Comparison of ENCODE assay signal across 8 cellular contexts in the genomic region with DNA sequence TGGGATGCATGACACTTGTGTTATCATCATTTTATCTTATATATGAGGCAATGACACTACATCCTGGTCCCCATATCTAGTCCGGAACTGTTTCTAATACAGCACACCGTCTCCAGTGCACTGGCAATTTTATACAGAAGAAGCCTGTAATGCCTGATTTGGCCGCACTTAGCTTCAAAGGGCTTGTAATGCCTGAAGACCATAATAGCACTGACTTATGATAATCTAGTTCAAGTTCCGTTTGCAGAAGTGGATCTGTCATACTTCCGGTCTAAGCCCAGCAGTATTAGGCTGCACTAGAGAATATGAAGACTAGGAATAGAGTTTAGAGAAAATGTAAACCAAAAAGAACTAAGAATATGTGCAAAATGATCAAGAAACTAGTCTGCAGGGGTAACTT. TPM values are rescaled to one million over a fixed set of nuclear protein-coding genes. Genes with fewer than 3 reads are reported as not detected.
A peak's percentile ranks its signal among the peaks of the same experiment; 100 is the strongest.
DNase-seq lines count a peak whose midpoint lies in the region; ATAC-seq and TF ChIP-seq lines count a peak whose summit lies in the region.

No MANE protein-coding gene starts in this region.

- peaks cover 9% of the 10 kb centered on the region for H3K27me3 Mint-ChIP-seq in GM23338 (ENCODE audit: insufficient read depth, low read depth, poor library complexity)
- H3K27me3 Mint-ChIP-seq in neural progenitor cell (ENCODE audit: insufficient read depth, low read depth) = peaks cover 3% of the 10 kb centered on the region

- H3K27me3 ChIP-seq in GM23338 (ENCODE audit: insufficient read depth) (peaks cover 12% of the 10 kb centered on the region), SU-DHL-6 (ENCODE audit: low read length) (no peaks in the 10 kb centered on the region), neural progenitor cell (no peaks in the 10 kb centered on the region)

- H4K20me1 ChIP-seq in GM23338 (replicated peaks; ENCODE audit: insufficient read depth) (peaks cover 15% of the 10 kb centered on the region), SU-DHL-6 (ENCODE audit: low read depth, low read length) (peaks cover 23% of the 10 kb centered on the region), neural progenitor cell (ENCODE audit: low read depth) (peaks cover 37% of the 10 kb centered on the region)

- H3K27ac Mint-ChIP-seq in GM23338 = peak overlapping the region; percentile 98; the same call in 1 of the 2 replicates
- no peak overlapping the region for H3K27ac Mint-ChIP-seq in neural progenitor cell

- H3K36me3 ChIP-seq in GM23338 (ENCODE audit: insufficient read depth) (no peaks in the 10 kb centered on the region), SU-DHL-6 (ENCODE audit: low read length) (peaks cover 12% of the 10 kb centered on the region; the same call in 1 of the 2 replicates), neural progenitor cell (no peaks in the 10 kb centered on the region)

- H2AFZ ChIP-seq in GM23338 (no peak overlapping the region), SU-DHL-6 (ENCODE audit: low read depth, low read length, severe bottlenecking) (no peak overlapping the region), neural progenitor cell (replicated peaks) (no peak overlapping the region)

- peak overlapping the region; percentile 81 for H3K4me2 ChIP-seq in GM23338
- H3K4me2 ChIP-seq in SU-DHL-6 (ENCODE audit: low read depth, low read length, poor library complexity, severe bottlenecking) = peak overlapping the region; percentile 84
- peak overlapping the region; percentile 90 for H3K4me2 ChIP-seq in neural progenitor cell

- H3K9me3 Mint-ChIP-seq in GM23338 = no peaks in the 10 kb centered on the region
- no peaks in the 10 kb centered on the region for H3K9me3 Mint-ChIP-seq in neural progenitor cell

- H3K27ac ChIP-seq in GM23338 (ENCODE audit: low read depth) (no peak overlapping the region), SU-DHL-6 (ENCODE audit: low read depth, low read length) (peak overlapping the region; percentile 78), neural progenitor cell (no peak overlapping the region)

- H3K9ac ChIP-seq in SU-DHL-6 (ENCODE audit: low read length) (peak overlapping the region; percentile 93), neural progenitor cell (peak overlapping the region; percentile 90)

- peak; percentile 84 for DNase-seq in CD1c-positive myeloid dendritic cell (ENCODE audit: extremely low spot score)
- DNase-seq in GM23338 (ENCODE audit: low spot score) = no peak
- DNase-seq in epithelial cell of esophagus (ENCODE audit: low read depth) = peak; percentile 30
- no peak for DNase-seq in neural progenitor cell (ENCODE audit: low spot score)
- DNase-seq in NCI-H2171 (lab: John Stamatoyannopoulos, UW) = no peak
- DNase-seq in NCI-H2029 treated with DMSO at 0.1 percent for 48 hours (lab: John Stamatoyannopoulos, UW) = no peak
- DNase-seq in activated CD8-positive, alpha-beta memory T cell treated with anti-CD3 and anti-CD28 coated beads for 24 hours = no peak

- H3K4me1 ChIP-seq in GM23338 (ENCODE audit: insufficient read depth) (no peaks in the 10 kb centered on the region; the same call in 1 of the 2 replicates), neural progenitor cell (peaks cover 8% of the 10 kb centered on the region)

- ATAC-seq in GM23338 = no peak

- H3K4me1 Mint-ChIP-seq in GM23338 (peaks cover 12% of the 10 kb centered on the region), neural progenitor cell (peaks cover 18% of the 10 kb centered on the region)

- H3K79me2 ChIP-seq in GM23338 (replicated peaks; ENCODE audit: insufficient read depth) (peaks cover 61% of the 10 kb centered on the region), SU-DHL-6 (ENCODE audit: insufficient read depth, low read length) (peaks cover 63% of the 10 kb centered on the region), neural progenitor cell (ENCODE audit: low read depth) (peaks cover 62% of the 10 kb centered on the region)

- H3K36me3 Mint-ChIP-seq in GM23338 (ENCODE audit: low read depth) (peaks cover 6% of the 10 kb centered on the region), neural progenitor cell (peaks cover 8% of the 10 kb centered on the region)

- H3K9me3 ChIP-seq in SU-DHL-6 (ENCODE audit: insufficient read depth, low read length) (no peaks in the 10 kb centered on the region), neural progenitor cell (ENCODE audit: low read depth) (no peaks in the 10 kb centered on the region)

- no peak for TF ChIP-seq CTCF in GM23338 (conservative IDR thresholded peaks at IDR 0.05; ENCODE audit: low read depth in 2 of 2)
- no peak for TF ChIP-seq CTCF in SU-DHL-6 (IDR thresholded peaks at IDR 0.05; ENCODE audit: insufficient read depth, low read length, poor library complexity, severe bottlenecking)
- TF ChIP-seq CTCF in epithelial cell of esophagus (IDR thresholded peaks at IDR 0.05; ENCODE audit: insufficient read depth, low read depth, low read length, missing control alignments) = no peak
- no peak for TF ChIP-seq CTCF in neural progenitor cell (IDR thresholded peaks at IDR 0.05)

- H3K4me3 Mint-ChIP-seq in GM23338 = peak overlapping the region; percentile 97
- peak overlapping the region; percentile 99 for H3K4me3 Mint-ChIP-seq in neural progenitor cell

- H3F3A ChIP-seq in GM23338 (replicated peaks; ENCODE audit: low read depth) (no peaks in the 10 kb centered on the region), SU-DHL-6 (ENCODE audit: insufficient read depth) (peaks cover 38% of the 10 kb centered on the region), neural progenitor cell (ENCODE audit: low read depth) (peaks cover 22% of the 10 kb centered on the region)

- H3K9me2 ChIP-seq in GM23338 (ENCODE audit: insufficient read depth) (no peaks in the 10 kb centered on the region), SU-DHL-6 (replicated peaks; ENCODE audit: insufficient read depth, low read length) (no peaks in the 10 kb centered on the region)

- H3K4me3 ChIP-seq in GM23338 = peak overlapping the region; percentile 66
- H3K4me3 ChIP-seq in SU-DHL-6 (ENCODE audit: insufficient read depth, low read length, poor library complexity, severe bottlenecking) = peak overlapping the region; percentile 89
- peak overlapping the region; percentile 81 for H3K4me3 ChIP-seq in epithelial cell of esophagus (ENCODE audit: low read length)
- H3K4me3 ChIP-seq in neural progenitor cell = peak overlapping the region; percentile 88

TF ChIP-seq in GM23338, 12 proteins besides CTCF, POLR2A, EP300 and RAD21:
- no peak for TF ChIP-seq NANOG (IDR thresholded peaks at IDR 0.05; ENCODE audit: borderline replicate concordance)
- TF ChIP-seq, protein P1, sequence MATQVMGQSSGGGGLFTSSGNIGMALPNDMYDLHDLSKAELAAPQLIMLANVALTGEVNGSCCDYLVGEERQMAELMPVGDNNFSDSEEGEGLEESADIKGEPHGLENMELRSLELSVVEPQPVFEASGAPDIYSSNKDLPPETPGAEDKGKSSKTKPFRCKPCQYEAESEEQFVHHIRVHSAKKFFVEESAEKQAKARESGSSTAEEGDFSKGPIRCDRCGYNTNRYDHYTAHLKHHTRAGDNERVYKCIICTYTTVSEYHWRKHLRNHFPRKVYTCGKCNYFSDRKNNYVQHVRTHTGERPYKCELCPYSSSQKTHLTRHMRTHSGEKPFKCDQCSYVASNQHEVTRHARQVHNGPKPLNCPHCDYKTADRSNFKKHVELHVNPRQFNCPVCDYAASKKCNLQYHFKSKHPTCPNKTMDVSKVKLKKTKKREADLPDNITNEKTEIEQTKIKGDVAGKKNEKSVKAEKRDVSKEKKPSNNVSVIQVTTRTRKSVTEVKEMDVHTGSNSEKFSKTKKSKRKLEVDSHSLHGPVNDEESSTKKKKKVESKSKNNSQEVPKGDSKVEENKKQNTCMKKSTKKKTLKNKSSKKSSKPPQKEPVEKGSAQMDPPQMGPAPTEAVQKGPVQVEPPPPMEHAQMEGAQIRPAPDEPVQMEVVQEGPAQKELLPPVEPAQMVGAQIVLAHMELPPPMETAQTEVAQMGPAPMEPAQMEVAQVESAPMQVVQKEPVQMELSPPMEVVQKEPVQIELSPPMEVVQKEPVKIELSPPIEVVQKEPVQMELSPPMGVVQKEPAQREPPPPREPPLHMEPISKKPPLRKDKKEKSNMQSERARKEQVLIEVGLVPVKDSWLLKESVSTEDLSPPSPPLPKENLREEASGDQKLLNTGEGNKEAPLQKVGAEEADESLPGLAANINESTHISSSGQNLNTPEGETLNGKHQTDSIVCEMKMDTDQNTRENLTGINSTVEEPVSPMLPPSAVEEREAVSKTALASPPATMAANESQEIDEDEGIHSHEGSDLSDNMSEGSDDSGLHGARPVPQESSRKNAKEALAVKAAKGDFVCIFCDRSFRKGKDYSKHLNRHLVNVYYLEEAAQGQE (IDR thresholded peaks at IDR 0.05; ENCODE audit: unreplicated experiment) = no peak

RNA-seq across cellular contexts. Expression of a gene that starts 1.3 kb away (rescaled TPM):
- 83.7 and 86.6 TPM in 2 replicates for total RNA-seq in GM23338 (2014; rRNA removed; shearing (Covaris generic))
- polyA plus RNA-seq in GM23338 (2016; fragmentation: Nextera tagmentation; extraction: Ambion mirVana) = 38.5 and 43.7 TPM in 2 replicates
- total RNA-seq in neural progenitor cell (ENCODE audit: low replicate concordance) = 69.9 and 81.4 TPM in 2 replicates

RNA-seq across cellular contexts. Expression of a gene that starts 30.5 kb away (rescaled TPM):
- 40.7 and 45.9 TPM in 2 replicates for total RNA-seq in GM23338 (2014; rRNA removed; shearing (Covaris generic))
- polyA plus RNA-seq in GM23338 (2016; fragmentation: Nextera tagmentation; extraction: Ambion mirVana) = 420 and 424 TPM in 2 replicates
- total RNA-seq in neural progenitor cell (ENCODE audit: low replicate concordance) = 57.9 and 83.1 TPM in 2 replicates

Comparison
In these comparisons a context has a peak if more than half of its experiments do, and no peak if none do; other contexts are left out.
1. DNase-seq: peak in CD1c-positive myeloid dendritic cell (single experiment) and epithelial cell of esophagus (single experiment); none in GM23338 (single experiment), neural progenitor cell (single experiment), NCI-H2171 (single experiment), NCI-H2029 treated with DMSO at 0.1 percent for 48 hours (single experiment) and activated CD8-positive, alpha-beta memory T cell treated with anti-CD3 and anti-CD28 coated beads for 24 hours (single experiment).
2. Peak in every context shown above with its lines, with median percentiles within 50 percentile points of each other: H3K4me2 ChIP-seq and H3K4me3 ChIP-seq.